In the genomic region with DNA sequence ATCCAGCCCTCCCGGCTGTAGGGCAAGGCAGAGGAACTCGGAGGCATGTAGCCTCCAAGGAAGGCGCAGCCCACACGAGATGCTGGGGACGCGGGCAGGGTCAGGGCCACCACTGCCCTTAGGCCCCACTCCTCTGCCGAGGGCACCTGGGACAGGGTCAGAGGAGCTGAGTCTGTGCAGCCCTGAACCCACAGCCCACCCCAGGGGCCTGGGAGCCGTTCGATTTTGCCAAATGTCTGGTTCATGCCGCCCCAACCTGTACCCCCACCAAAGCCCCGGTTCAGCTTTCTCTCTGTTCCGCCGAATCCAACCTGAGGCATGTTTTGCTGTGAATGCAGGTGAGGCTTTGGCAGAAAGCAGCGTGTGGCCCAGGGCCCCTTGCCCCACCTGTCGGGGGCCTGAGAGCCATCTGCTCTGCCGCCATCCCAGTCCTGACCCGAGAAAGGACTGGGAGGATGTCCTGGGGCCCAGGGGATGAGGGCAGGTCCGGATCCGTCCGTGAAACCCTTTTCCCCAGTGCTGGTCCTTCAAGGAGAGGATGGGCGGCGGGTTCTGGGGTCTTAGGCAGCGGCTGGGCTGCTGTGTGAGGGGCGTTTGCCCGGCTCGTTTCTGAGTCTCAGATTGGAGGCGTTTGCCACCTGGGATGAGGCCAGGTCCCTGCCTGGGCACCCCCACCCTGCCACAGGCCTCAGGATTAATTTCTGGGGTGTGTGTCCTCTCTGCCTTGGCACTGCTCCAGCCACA, we compare ENCODE assay signal across 11 cellular contexts.
"Had no signal": no experiment of that assay in that cellular context is flagged by ENCODE, and none has a peak within 500 bp of the region (broad histone marks: within the 10 kb centered on the region; RNA-seq: fewer than 3 reads in every experiment).

No MANE protein-coding gene starts in this region.

- H3K4me3 ChIP-seq: ascending aorta, prostate gland, tibial nerve, vagina had no signal

- H3K27me3 ChIP-seq: ascending aorta had no signal

- H3K9me3 ChIP-seq: ascending aorta, prostate gland, tibial nerve, vagina had no signal

- DNase-seq: activated CD4-positive, alpha-beta memory T cell treated with anti-CD3 and anti-CD28 coated beads, Interleukin-2, amount 10 ng/mL, durations not matched to agents 7 days and 5 days; activated naive CD4-positive, alpha-beta T cell treated with anti-CD3 and anti-CD28 coated beads, Interleukin-2, amount 10 ng/mL, durations not matched to agents 7 days and 5 days; activated T-cell treated with anti-CD3 and anti-CD28 coated beads, Interleukin-2, amount 50 U/mL, for 24 hours; hypothalamus; kidney; mesenchymal stem cell; stimulated activated naive B cell treated with anti-CD40 and anti-IgM and Interleukin-4, amounts not matched to agents 10 μg/mL and 1 μg/mL and 100 μg/mL, for 72 hours had no signal

- H3K27ac ChIP-seq: ascending aorta, prostate gland, tibial nerve, vagina had no signal

- ATAC-seq: stimulated activated naive B cell treated with anti-CD40 and anti-IgM and Interleukin-4, amounts not matched to agents 10 μg/mL and 1 μg/mL and 100 μg/mL, for 72 hours had no signal

- H3K36me3 ChIP-seq: ascending aorta, prostate gland, tibial nerve, vagina had no signal
